Comparison of ENCODE assay signal across 25 cellular contexts in the genomic region with DNA sequence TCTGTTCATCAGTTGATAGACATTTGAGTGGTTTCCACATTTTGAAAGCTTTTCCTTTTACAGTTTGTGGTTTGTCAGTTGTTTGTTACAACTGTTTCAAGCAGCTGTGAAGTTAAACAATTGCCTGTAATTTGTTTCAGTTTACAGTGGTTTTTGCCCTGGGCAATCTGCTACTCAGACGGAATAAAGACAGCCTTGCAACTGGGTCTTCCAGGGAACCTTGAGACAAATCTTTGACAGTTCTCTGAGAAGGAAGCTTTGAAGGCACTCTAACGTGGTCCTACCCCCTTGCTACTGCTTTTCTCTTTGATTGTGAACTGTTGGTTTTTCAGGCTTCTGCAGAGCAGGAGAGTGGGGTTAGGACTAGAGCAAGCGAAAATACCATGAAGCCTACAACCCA. TPM values are rescaled to one million over a fixed set of nuclear protein-coding genes. Genes with fewer than 3 reads are reported as not detected.
DNase-seq lines count a peak whose midpoint lies in the region; ATAC-seq, FAIRE-seq and TF ChIP-seq lines count a peak whose summit lies in the region.
"Had no signal": no experiment of that assay in that cellular context is flagged by ENCODE, and none has a peak within 500 bp of the region (broad histone marks: within the 10 kb centered on the region; RNA-seq: fewer than 3 reads in every experiment).

No MANE protein-coding gene starts in this region.

- peak; percentile 8 for ATAC-seq in stimulated activated naive CD8-positive, alpha-beta T cell treated with anti-CD3 and anti-CD28 coated beads, Interleukin-15, Interleukin-2, amounts not matched to agents 100 U/mL and 50 U/mL, for 24 hours
- ATAC-seq in stimulated activated naive CD8-positive, alpha-beta T cell treated with anti-CD3 and anti-CD28 coated beads, Interleukin-15, amount 100 ng/mL, for 72 hours, result no peak
- no peak for ATAC-seq in GM18505 (IDR thresholded peaks at IDR 0.05; ENCODE audit: unreplicated experiment)
- ATAC-seq: HCT116; K562; stimulated activated memory B cell treated with anti-CD40 and anti-IgM and Interleukin-4, amounts not matched to agents 10 μg/mL and 1 μg/mL and 100 μg/mL, for 72 hours had no signal

- FAIRE-seq in RCC 7860 (lab: Jason Lieb, UNC), result no peak
- FAIRE-seq: G401.6, K562, kidney had no signal

- peaks cover 0 to 5% of the 10 kb centered on the region in 2 donors for H3K9me3 Mint-ChIP-seq in stimulated activated naive CD8-positive, alpha-beta T cell treated with anti-CD3 and anti-CD28 coated beads, Interleukin-15, amount 100 ng/mL, for 72 hours
- H3K9me3 Mint-ChIP-seq in activated T-helper 2 cell treated with anti-CD3 and anti-CD28 coated beads, Interferon-gamma antibody, Interleukin-2, Interleukin-4, amounts not matched to agents 10 μg/mL and 5 μg/mL and 100 μg/mL, durations not matched to agents 14 hours and 24 hours and 36 hours, result peaks cover 12% of the 10 kb centered on the region
- H3K9me3 Mint-ChIP-seq: endodermal cell; stimulated activated memory B cell treated with anti-CD40 and anti-IgM and Interleukin-4, amounts not matched to agents 10 μg/mL and 1 μg/mL and 100 μg/mL, for 72 hours had no signal

- H3K27ac Mint-ChIP-seq in stimulated activated naive CD8-positive, alpha-beta T cell treated with anti-CD3 and anti-CD28 coated beads, Interleukin-15, amount 100 ng/mL, for 72 hours, result no peak overlapping the region
- peak overlapping the region; percentile 88 for H3K27ac Mint-ChIP-seq in activated T-helper 2 cell treated with anti-CD3 and anti-CD28 coated beads, Interferon-gamma antibody, Interleukin-2, Interleukin-4, amounts not matched to agents 10 μg/mL and 5 μg/mL and 100 μg/mL, durations not matched to agents 14 hours and 24 hours and 36 hours
- H3K27ac Mint-ChIP-seq: endodermal cell; stimulated activated memory B cell treated with anti-CD40 and anti-IgM and Interleukin-4, amounts not matched to agents 10 μg/mL and 1 μg/mL and 100 μg/mL, for 72 hours had no signal

- no peaks in the 10 kb centered on the region for H3K27me3 Mint-ChIP-seq in stimulated activated naive CD8-positive, alpha-beta T cell treated with anti-CD3 and anti-CD28 coated beads, Interleukin-15, amount 100 ng/mL, for 72 hours
- no peaks in the 10 kb centered on the region for H3K27me3 Mint-ChIP-seq in activated T-helper 2 cell treated with anti-CD3 and anti-CD28 coated beads, Interferon-gamma antibody, Interleukin-2, Interleukin-4, amounts not matched to agents 10 μg/mL and 5 μg/mL and 100 μg/mL, durations not matched to agents 14 hours and 24 hours and 36 hours (ENCODE audit: low read depth)
- H3K27me3 Mint-ChIP-seq: CD4-positive, alpha-beta memory T cell; stimulated activated memory B cell treated with anti-CD40 and anti-IgM and Interleukin-4, amounts not matched to agents 10 μg/mL and 1 μg/mL and 100 μg/mL, for 72 hours had no signal

- no peak for DNase-seq in stimulated activated naive CD8-positive, alpha-beta T cell treated with anti-CD3 and anti-CD28 coated beads, Interleukin-15, Interleukin-2, amounts not matched to agents 100 U/mL and 50 U/mL, for 24 hours
- no peak for DNase-seq in stimulated activated naive CD8-positive, alpha-beta T cell treated with anti-CD3 and anti-CD28 coated beads, Interleukin-15, amount 100 ng/mL, for 72 hours
- DNase-seq in MV-4-11 (lab: John Stamatoyannopoulos, UW), result peak; percentile 76
- DNase-seq in activated T-helper 2 cell treated with anti-CD3 and anti-CD28 coated beads, Interferon-gamma antibody, Interleukin-2, Interleukin-4, amounts not matched to agents 10 μg/mL and 5 μg/mL and 100 μg/mL, durations not matched to agents 14 hours and 24 hours and 36 hours (ENCODE audit: low spot score), result no peak
- DNase-seq in RCC 7860 (ENCODE audit: low spot score), result no peak
- no peak for DNase-seq in SK-N-DZ (ENCODE audit: low spot score)
- no peak for DNase-seq in DMS153 (lab: John Stamatoyannopoulos, UW)
- DNase-seq: activated CD8-positive, alpha-beta memory T cell treated with anti-CD3 and anti-CD28 coated beads for 24 hours; activated effector memory CD4-positive, alpha-beta T cell treated with Interleukin-2 at 50 U/mL for 16 hours; CD4-positive, alpha-beta memory T cell; DMS 273 treated with DMSO at 0.1 percent for 48 hours; endodermal cell; esophagus squamous epithelium; kidney; NCI-H1092; NCI-H1930; NCI-H226; NCI-H774; SHP77 treated with DMSO at 0.1 percent for 48 hours; thyroid gland had no signal

- no peak for TF ChIP-seq POLR2A in GM18505 (IDR thresholded peaks at IDR 0.05; ENCODE audit: borderline replicate concordance, extremely low read depth, insufficient read depth, insufficient read length)

- H3K4me3 Mint-ChIP-seq in stimulated activated naive CD8-positive, alpha-beta T cell treated with anti-CD3 and anti-CD28 coated beads, Interleukin-15, amount 100 ng/mL, for 72 hours, result no peak overlapping the region
- H3K4me3 Mint-ChIP-seq in activated T-helper 2 cell treated with anti-CD3 and anti-CD28 coated beads, Interferon-gamma antibody, Interleukin-2, Interleukin-4, amounts not matched to agents 10 μg/mL and 5 μg/mL and 100 μg/mL, durations not matched to agents 14 hours and 24 hours and 36 hours (ENCODE audit: low read depth), result no peak overlapping the region
- H3K4me3 Mint-ChIP-seq: CD4-positive, alpha-beta memory T cell; endodermal cell; stimulated activated memory B cell treated with anti-CD40 and anti-IgM and Interleukin-4, amounts not matched to agents 10 μg/mL and 1 μg/mL and 100 μg/mL, for 72 hours had no signal

- intact Hi-C loops in activated T-helper 2 cell treated with anti-CD3 and anti-CD28 coated beads, Interferon-gamma antibody, Interleukin-2, Interleukin-4, amounts not matched to agents 10 μg/mL and 5 μg/mL and 100 μg/mL, durations not matched to agents 14 hours and 24 hours and 36 hours (cut with micrococcal nuclease), result no loop called here

- H3K36me3 Mint-ChIP-seq in activated T-helper 2 cell treated with anti-CD3 and anti-CD28 coated beads, Interferon-gamma antibody, Interleukin-2, Interleukin-4, amounts not matched to agents 10 μg/mL and 5 μg/mL and 100 μg/mL, durations not matched to agents 14 hours and 24 hours and 36 hours (ENCODE audit: low read depth), result peaks cover 30% of the 10 kb centered on the region

- peaks cover 48% of the 10 kb centered on the region for H3K4me1 Mint-ChIP-seq in stimulated activated naive CD8-positive, alpha-beta T cell treated with anti-CD3 and anti-CD28 coated beads, Interleukin-15, amount 100 ng/mL, for 72 hours
- H3K4me1 Mint-ChIP-seq in activated T-helper 2 cell treated with anti-CD3 and anti-CD28 coated beads, Interferon-gamma antibody, Interleukin-2, Interleukin-4, amounts not matched to agents 10 μg/mL and 5 μg/mL and 100 μg/mL, durations not matched to agents 14 hours and 24 hours and 36 hours (ENCODE audit: low read depth), result peaks cover 43% of the 10 kb centered on the region

RNA-seq across cellular contexts. Expression of gene LRRC28, which starts 28.0 kb away (rescaled TPM):
- total RNA-seq in activated T-helper 2 cell treated with anti-CD3 and anti-CD28 coated beads, Interferon-gamma antibody, Interleukin-2, Interleukin-4, amounts not matched to agents 10 μg/mL and 5 μg/mL and 100 μg/mL, durations not matched to agents 14 hours and 24 hours and 36 hours, result 14.6 and 15.6 TPM in 2 replicates
- 20.0 and 23.0 TPM in 2 replicates for polyA plus RNA-seq in SK-N-DZ (2014; cell fraction: cytosol; rRNA removed)
- 12.7 and 17.3 TPM in 2 replicates for polyA plus RNA-seq in SK-N-DZ (2014; cell fraction: nucleus; rRNA removed)

RNA-seq across cellular contexts. Expression of gene TTC23, which starts 29.9 kb away (rescaled TPM):
- total RNA-seq in activated T-helper 2 cell treated with anti-CD3 and anti-CD28 coated beads, Interferon-gamma antibody, Interleukin-2, Interleukin-4, amounts not matched to agents 10 μg/mL and 5 μg/mL and 100 μg/mL, durations not matched to agents 14 hours and 24 hours and 36 hours, result 3.3 and 3.9 TPM in 2 replicates
- polyA plus RNA-seq in SK-N-DZ (2014; cell fraction: cytosol; rRNA removed), result 3.9 and 5.0 TPM in 2 replicates
- polyA plus RNA-seq in SK-N-DZ (2014; cell fraction: nucleus; rRNA removed), result 4.7 and 5.9 TPM in 2 replicates
